Comparison of ENCODE assay signal across 18 cellular contexts in genomic region chr4:150069361-150069760, GRCh38. TPM values are rescaled to one million over a fixed set of nuclear protein-coding genes. Genes with fewer than 3 reads are reported as not detected.
DNase-seq lines count a peak whose midpoint lies in the region; ATAC-seq and TF ChIP-seq lines count a peak whose summit lies in the region.
"Had no signal": no experiment of that assay in that cellular context is flagged by ENCODE, and none has a peak within 500 bp of the region (broad histone marks: within the 10 kb centered on the region; RNA-seq: fewer than 3 reads in every experiment).

No MANE protein-coding gene starts in this region.

- no peak overlapping the region; the same call in 2 of the 3 replicates for H2BK15ac ChIP-seq in IMR-90 (ENCODE audit: low read depth, low read length)

- H3K9me1 ChIP-seq in IMR-90 (ENCODE audit: insufficient read depth, low read length): no peaks in the 10 kb centered on the region

- no peak overlapping the region for H3K56ac ChIP-seq in IMR-90 (ENCODE audit: extremely low read depth, insufficient read depth, low read length)

- H2BK20ac ChIP-seq in IMR-90 (ENCODE audit: low read depth, low read length): no peak overlapping the region

- H3K14ac ChIP-seq in IMR-90 (replicated peaks; ENCODE audit: low read depth, low read length): no peak overlapping the region

- CTCF ChIA-PET in IMR-90 (lab: Yijun Ruan, JAX): no interaction called here

- ATAC-seq in IMR-90 (ENCODE audit: low read depth): no peak
- ATAC-seq in HG02763 (IDR thresholded peaks at IDR 0.05; ENCODE audit: unreplicated experiment): no peak
- ATAC-seq: GM23338 had no signal

- H4K20me1 ChIP-seq in GM23248 (ENCODE audit: insufficient read depth): no peaks in the 10 kb centered on the region
- H4K20me1 ChIP-seq in IMR-90 (ENCODE audit: insufficient read depth, low read length): no peaks in the 10 kb centered on the region
- no peaks in the 10 kb centered on the region for H4K20me1 ChIP-seq in osteoblast (ENCODE audit: insufficient read depth, low read length)

- 14 to 22% methylated on average over 1 of the region's 1 CpG for WGBS in GM23248 (ENCODE audit: low coverage in 1 of 2, low lambda C conversion rate in 2 of 2, missing lambda C conversion rate in 2 of 2), 2 experiments
- no CpG with 5 or more reads among the region's 1 CpG for WGBS in IMR-90 (ENCODE audit: extremely low coverage in 2 of 2, insufficient read length in 1 of 2), 2 experiments

- H4K8ac ChIP-seq in IMR-90 (ENCODE audit: low read depth in 2 of 2, low read length in 2 of 2): no peak overlapping the region

- peaks cover 34% of the 10 kb centered on the region for H3K4me1 ChIP-seq in GM23248 (ENCODE audit: insufficient read depth)
- H3K4me1 ChIP-seq in IMR-90 (ENCODE audit: control insufficient read depth, insufficient read depth, low read length): peaks cover 5% of the 10 kb centered on the region; the same call in 1 of the 2 replicates
- peaks cover 40% of the 10 kb centered on the region for H3K4me1 ChIP-seq in osteoblast (ENCODE audit: insufficient read depth, low read length)

- peak; percentile 36 for DNase-seq in GM23248
- DNase-seq in IMR-90: no peak
- DNase-seq in fibroblast of mammary gland (ENCODE audit: low read depth): peak; percentile 33
- DNase-seq in osteoblast (ENCODE audit: insufficient read length, low spot score, missing footprints): no peak
- no peak for DNase-seq in NAMALWA (ENCODE audit: low spot score)
- DNase-seq in inferior parietal cortex (ENCODE audit: extremely low spot score): no peak
- DNase-seq in activated CD8-positive, alpha-beta memory T cell treated with anti-CD3 and anti-CD28 coated beads for 24 hours: no peak
- DNase-seq: 8988T; C1 segment of cervical spinal cord; Calu3; CD4-positive, alpha-beta memory T cell; COR-L47; DMS53; DMS79 treated with DMSO at 0.1 percent for 48 hours; GF-D8; H9 had no signal

- H4K91ac ChIP-seq in IMR-90 (ENCODE audit: insufficient read depth, low read depth, low read length): no peak overlapping the region

- H2BK5ac ChIP-seq in IMR-90 (ENCODE audit: low read depth, low read length, poor library complexity, severe bottlenecking): no peak overlapping the region

- no peaks in the 10 kb centered on the region for H3K36me3 ChIP-seq in GM23248 (ENCODE audit: low read depth)
- H3K36me3 ChIP-seq in IMR-90 (ENCODE audit: control insufficient read depth, insufficient read depth, low read length): no peaks in the 10 kb centered on the region
- no peaks in the 10 kb centered on the region for H3K36me3 ChIP-seq in osteoblast (ENCODE audit: insufficient read depth, low read length)

- H3K9ac ChIP-seq in GM23248 (no peak overlapping the region), IMR-90 (ENCODE audit: low read depth, low read length) (no peak overlapping the region)

- dilution Hi-C loops in IMR-90 (cut with HindIII; ENCODE audit: low sequenced_read_pairs, unreplicated experiment): no loop called here

- H2AK9ac ChIP-seq in IMR-90 (replicated peaks; ENCODE audit: low read depth, low read length, poor library complexity): no peak overlapping the region

- H4K5ac ChIP-seq in IMR-90 (ENCODE audit: low read depth, low read length): no peak overlapping the region

- H3K4ac ChIP-seq in IMR-90 (ENCODE audit: low read depth, low read length): no peak overlapping the region

- H3K4me3 ChIP-seq in GM23248: no peak overlapping the region
- no peak overlapping the region for H3K4me3 ChIP-seq in IMR-90 (ENCODE audit: insufficient read depth, low read depth, low read length)
- no peak overlapping the region for H3K4me3 ChIP-seq in fibroblast of mammary gland (ENCODE audit: control insufficient read depth, low read depth, low read length)
- H3K4me3 ChIP-seq in osteoblast (ENCODE audit: insufficient read depth, low read length): no peak overlapping the region
- H3K4me3 ChIP-seq: GM23338 had no signal

- H3K79me1 ChIP-seq in IMR-90 (ENCODE audit: low read depth in 1 of 2, low read length in 2 of 2): no peaks in the 10 kb centered on the region

- peak overlapping the region; percentile 26; the same call in 1 of the 2 replicates for H2AFZ ChIP-seq in GM23248
- no peak overlapping the region for H2AFZ ChIP-seq in IMR-90 (replicated peaks; ENCODE audit: low read length, poor library complexity)
- H2AFZ ChIP-seq in osteoblast (ENCODE audit: low read length): no peak overlapping the region
- H2AFZ ChIP-seq: GM23338 had no signal

- 0 out of 2 replicates have a peak overlapping the region, but pooled peaks have one; percentile 14 for H3K27ac ChIP-seq in GM23248
- no peak overlapping the region for H3K27ac ChIP-seq in IMR-90 (ENCODE audit: insufficient read depth, low read length)
- H3K27ac ChIP-seq in osteoblast (ENCODE audit: low read depth, low read length): peak overlapping the region; percentile 7

- H3K18ac ChIP-seq in IMR-90 (ENCODE audit: low read depth, low read length): no peak overlapping the region

- H3K27me3 ChIP-seq in GM23248 (replicated peaks; ENCODE audit: insufficient read depth) (no peaks in the 10 kb centered on the region), IMR-90 (ENCODE audit: control insufficient read depth, insufficient read depth, low read length) (no peaks in the 10 kb centered on the region), osteoblast (ENCODE audit: insufficient read depth, low read length) (no peaks in the 10 kb centered on the region)

- in situ Hi-C loops in GM23248 (cut with MboI) (no loop called here), IMR-90 (cut with MboI; ENCODE audit: low sequenced_read_pairs) (no loop called here)

- H3K9me3 ChIP-seq in GM23248 (ENCODE audit: low read depth) (no peaks in the 10 kb centered on the region), IMR-90 (ENCODE audit: control insufficient read depth, insufficient read depth, low read length) (no peaks in the 10 kb centered on the region), osteoblast (ENCODE audit: low read depth, low read length) (no peaks in the 10 kb centered on the region)

- no peak overlapping the region for H2BK120ac ChIP-seq in IMR-90 (ENCODE audit: low read depth, low read length)

- H3K4me2 ChIP-seq in GM23248 (ENCODE audit: unreplicated experiment) (peak overlapping the region; percentile 15), IMR-90 (ENCODE audit: low read depth, low read length) (no peak overlapping the region), osteoblast (ENCODE audit: insufficient read depth, low read length) (no peak overlapping the region)
- H3K4me2 ChIP-seq: GM23338 had no signal

- no peaks in the 10 kb centered on the region for H3K9me2 ChIP-seq in GM23248 (ENCODE audit: insufficient read depth)

- TF ChIP-seq POLR2A in IMR-90 (IDR thresholded peaks at IDR 0.05; ENCODE audit: low read depth, low read length): no peak

- no TSS peak for BruUV-seq in IMR-90 (replicated peaks; lab: Mats Ljungman, UMichigan)

- H3K79me2 ChIP-seq in GM23248 (ENCODE audit: insufficient read depth): no peaks in the 10 kb centered on the region
- no peaks in the 10 kb centered on the region for H3K79me2 ChIP-seq in osteoblast (ENCODE audit: insufficient read depth, low read length)

- no peak for TF ChIP-seq RAD21 in IMR-90 (IDR thresholded peaks at IDR 0.05; ENCODE audit: low read length)

- H3F3A ChIP-seq in GM23248 (ENCODE audit: insufficient read depth): peaks cover 17% of the 10 kb centered on the region

- POLR2A ChIA-PET in IMR-90 (lab: Charles Lee; ENCODE audit: unreplicated experiment): no interaction called here

- no peak for TF ChIP-seq CTCF in IMR-90 (conservative IDR thresholded peaks at IDR 0.05; ENCODE audit: low read depth, low read length)
- no peak for TF ChIP-seq CTCF in fibroblast of mammary gland (conservative IDR thresholded peaks at IDR 0.05; ENCODE audit: control insufficient read depth, insufficient read depth, low read depth, low read length)
- TF ChIP-seq CTCF in osteoblast (IDR thresholded peaks at IDR 0.05; ENCODE audit: extremely low read depth, low read depth, low read length): no peak

- no peak overlapping the region for H2AK5ac ChIP-seq in IMR-90 (ENCODE audit: low read depth, low read length)

- H3K23ac ChIP-seq in IMR-90 (ENCODE audit: low read depth, low read length): no peak overlapping the region

- intact Hi-C loops in IMR-90 (cut with micrococcal nuclease): no loop called here

TF ChIP-seq in IMR-90, 13 proteins besides CTCF, POLR2A, EP300 and RAD21:
- TF ChIP-seq CEBPB (IDR thresholded peaks at IDR 0.05; ENCODE audit: low read depth, low read length) (peak; percentile 79), RFX5 (IDR thresholded peaks at IDR 0.05; ENCODE audit: low read depth, low read length) (no peak)

RNA-seq across cellular contexts. Expression of gene DCLK2, which starts 8.9 kb away (rescaled TPM):
- total RNA-seq in GM23248 (2014; rRNA removed; shearing (Covaris generic)): 1.9 and 2.9 TPM in 2 replicates
- polyA plus RNA-seq in GM23248 (2016; fragmentation: Nextera tagmentation; extraction: Ambion mirVana) (0.74 and 1.3 TPM in 2 replicates), IMR-90 (2012; rRNA removed) (13.2 and 15.5 TPM in 2 replicates)
- total RNA-seq in IMR-90 (2012; rRNA removed) (10.8 and 11.3 TPM in 2 replicates), osteoblast (11.6 and 13.6 TPM in 2 replicates)
- polyA plus RNA-seq in IMR-90 (2012; cell fraction: cytosol; rRNA removed): 7.1 and 9.1 TPM in 2 replicates
- 28.7 and 33.6 TPM in 2 replicates for polyA plus RNA-seq in IMR-90 (2012; cell fraction: nucleus; rRNA removed; ENCODE audit: low replicate concordance)
- total RNA-seq: CD4-positive, alpha-beta memory T cell had no signal
- polyA plus RNA-seq: CD4-positive, alpha-beta memory T cell; GM23338 had no signal

Comparison
In these comparisons a context has a peak if more than half of its experiments do, and no peak if none do; other contexts are left out.
1. DNase-seq: peak in GM23248 (single experiment) and fibroblast of mammary gland (single experiment); none in IMR-90 (single experiment), osteoblast (single experiment), NAMALWA (single experiment), inferior parietal cortex (single experiment) and activated CD8-positive, alpha-beta memory T cell treated with anti-CD3 and anti-CD28 coated beads for 24 hours (single experiment).